ENCODE assay signal across 15 cellular contexts in genomic region chr4:51942833-51943215, GRCh38.
DNase-seq lines count a peak whose midpoint lies in the region; ATAC-seq, FAIRE-seq and TF ChIP-seq lines count a peak whose summit lies in the region.
"Had no signal": no experiment of that assay in that cellular context is flagged by ENCODE, and none has a peak within 500 bp of the region (broad histone marks: within the 10 kb centered on the region; RNA-seq: fewer than 3 reads in every experiment).

No MANE protein-coding gene starts in this region.

- no peak for FAIRE-seq in A549 (lab: Jason Lieb, UNC)
- FAIRE-seq: D721Med, GM19239 had no signal

- TF ChIP-seq EP300 in A549 (IDR thresholded peaks at IDR 0.05) (no peak), SK-N-SH (IDR thresholded peaks at IDR 0.05; ENCODE audit: borderline replicate concordance in 1 of 2, low read depth in 1 of 2, low read length in 1 of 2) (no peak)

- no peaks in the 10 kb centered on the region for H3K79me2 ChIP-seq in SK-N-SH (ENCODE audit: insufficient read depth)

- H3K79me1 ChIP-seq in mesenchymal stem cell (replicated peaks; ENCODE audit: low read length, poor library complexity, severe bottlenecking), result no peaks in the 10 kb centered on the region

- H3K27ac ChIP-seq in A549 (no peak overlapping the region), SK-N-SH (ENCODE audit: low read depth in 2 of 2, low read length in 1 of 2) (peak overlapping the region; percentile 11 to 67; a peak in 1 of 4 replicates), mesenchymal stem cell (ENCODE audit: low read length, poor library complexity, severe bottlenecking) (peak overlapping the region; percentile 63)

- 2% methylated on average over 2 of the region's 2 CpGs for WGBS in A549 (ENCODE audit: missing lambda C conversion rate)
- WGBS in SK-N-SH (ENCODE audit: low lambda C conversion rate), result 14% methylated on average over 2 of the region's 2 CpGs
- no CpG with 5 or more reads among the region's 2 CpGs for WGBS in mesenchymal stem cell

- no peak for TF ChIP-seq CTCF in A549 (IDR thresholded peaks at IDR 0.05)
- TF ChIP-seq CTCF in SK-N-SH (IDR thresholded peaks at IDR 0.05), result no peak

- H3K9me3 ChIP-seq in A549 (no peaks in the 10 kb centered on the region), SK-N-SH (no peaks in the 10 kb centered on the region), mesenchymal stem cell (ENCODE audit: control insufficient read depth, low read length) (no peaks in the 10 kb centered on the region)

- no peak overlapping the region for H2BK15ac ChIP-seq in mesenchymal stem cell (ENCODE audit: low read depth, poor library complexity, severe bottlenecking)

- no peak for TF ChIP-seq RAD21 in A549 (conservative IDR thresholded peaks at IDR 0.05 in 1 of 2, IDR thresholded peaks at IDR 0.05 in 1 of 2)
- TF ChIP-seq RAD21 in SK-N-SH (IDR thresholded peaks at IDR 0.05; ENCODE audit: low read length), result no peak

- no peak overlapping the region for H3K14ac ChIP-seq in mesenchymal stem cell (ENCODE audit: low read length in 2 of 2)

- DNase-seq in A549 (ENCODE audit: low read depth in 1 of 2, low spot score in 1 of 2), result no peak
- peak; percentile 7 for DNase-seq in HT-29 (ENCODE audit: low spot score)
- no peak for DNase-seq in SK-N-SH
- no peak for DNase-seq in mesenchymal stem cell
- no peak for DNase-seq in posterior vena cava (ENCODE audit: low spot score)
- DNase-seq in superior temporal gyrus (ENCODE audit: extremely low spot score), result no peak
- DNase-seq: CD8-positive, alpha-beta T cell; COR-L47; DND-41; GDM1; HCEC 1CT had no signal

- no peak overlapping the region for H2BK5ac ChIP-seq in mesenchymal stem cell (ENCODE audit: low read depth, low read length, poor library complexity, severe bottlenecking)

- H3K4me1 ChIP-seq in A549 (peaks cover 6% of the 10 kb centered on the region; the same call in 1 of the 3 replicates), SK-N-SH (ENCODE audit: control insufficient read depth in 1 of 2, insufficient read depth in 2 of 2, low read depth in 1 of 2, low read length in 1 of 2) (peaks cover 2 to 10% of the 10 kb centered on the region in 2 experiments; a peak in 2 of 4 replicates), mesenchymal stem cell (ENCODE audit: control insufficient read depth, insufficient read depth, low read depth, low read length) (peaks cover 10% of the 10 kb centered on the region)

- no peaks in the 10 kb centered on the region for H3K27me3 ChIP-seq in SK-N-SH (ENCODE audit: insufficient read depth)
- no peaks in the 10 kb centered on the region for H3K27me3 ChIP-seq in mesenchymal stem cell (ENCODE audit: control insufficient read depth in 1 of 2, insufficient read depth in 1 of 2, low read length in 2 of 2)

- H3K9me2 ChIP-seq in SK-N-SH, result no peaks in the 10 kb centered on the region

- no peaks in the 10 kb centered on the region for H4K20me1 ChIP-seq in SK-N-SH (ENCODE audit: insufficient read depth)

- H3K4me2 ChIP-seq in A549, result peak overlapping the region; percentile 34; the same call in 2 of the 3 replicates
- peak overlapping the region; percentile 65 for H3K4me2 ChIP-seq in SK-N-SH
- H3K4me2 ChIP-seq in mesenchymal stem cell (ENCODE audit: low read length, poor library complexity, severe bottlenecking), result no peak overlapping the region

- no peak overlapping the region for H2BK12ac ChIP-seq in mesenchymal stem cell (ENCODE audit: low read length in 2 of 2)

- no peak overlapping the region for H3K23ac ChIP-seq in mesenchymal stem cell (ENCODE audit: low read length in 2 of 2)

- no peak overlapping the region for H4K91ac ChIP-seq in mesenchymal stem cell (ENCODE audit: low read length)

- POLR2A ChIA-PET in A549 (lab: Yijun Ruan, JAX) (no interaction called here), SK-N-SH (lab: Yijun Ruan, JAX) (no interaction called here)

- no peak overlapping the region for H4K8ac ChIP-seq in mesenchymal stem cell (ENCODE audit: low read length)

- H2AFZ ChIP-seq in SK-N-SH (ENCODE audit: low read depth) (peak overlapping the region; percentile 60; the same call in 1 of the 2 replicates), mesenchymal stem cell (ENCODE audit: low read depth, low read length) (no peak overlapping the region)

- TF ChIP-seq POLR2A in A549 (IDR thresholded peaks at IDR 0.05; ENCODE audit: low read length), result no peak

- no peak overlapping the region for H3K4ac ChIP-seq in mesenchymal stem cell (ENCODE audit: low read depth in 1 of 2, low read length in 2 of 2)

- CTCF ChIA-PET in A549 (lab: Yijun Ruan, JAX) (no interaction called here), SK-N-SH (lab: Yijun Ruan, JAX) (no interaction called here)

- ATAC-seq in A549 (no peak), GM21526 (IDR thresholded peaks at IDR 0.05; ENCODE audit: low FRiP score, unreplicated experiment) (no peak), GM19397 (IDR thresholded peaks at IDR 0.05; ENCODE audit: unreplicated experiment) (no peak)
- ATAC-seq: CD8-positive, alpha-beta T cell had no signal

- H3K18ac ChIP-seq in mesenchymal stem cell (ENCODE audit: low read depth in 1 of 2, low read length in 2 of 2), result no peak overlapping the region

- no peak overlapping the region for H2AK5ac ChIP-seq in mesenchymal stem cell (ENCODE audit: low read length, severe bottlenecking)

- H3K4me3 ChIP-seq in A549 (no peak overlapping the region), SK-N-SH (ENCODE audit: low read depth in 2 of 2, low read length in 1 of 2) (peak overlapping the region; percentile 3 to 36; a peak in 3 of 4 replicates), mesenchymal stem cell (ENCODE audit: insufficient read depth in 1 of 2, low read depth in 1 of 2, low read length in 2 of 2) (no peak overlapping the region)

- no peaks in the 10 kb centered on the region for H3F3A ChIP-seq in SK-N-SH (replicated peaks; ENCODE audit: insufficient read depth)

- no peak overlapping the region for H2BK120ac ChIP-seq in mesenchymal stem cell (ENCODE audit: low read depth, low read length)

- H3K9ac ChIP-seq in SK-N-SH (no peak overlapping the region), mesenchymal stem cell (ENCODE audit: low read length) (no peak overlapping the region)

- H3K36me3 ChIP-seq in SK-N-SH (replicated peaks in 1 of 2; ENCODE audit: control insufficient read depth in 1 of 2, insufficient read depth in 2 of 2, low read length in 1 of 2), result no peaks in the 10 kb centered on the region
- no peaks in the 10 kb centered on the region for H3K36me3 ChIP-seq in mesenchymal stem cell (ENCODE audit: control insufficient read depth in 1 of 2, insufficient read depth in 2 of 2, low read depth in 1 of 2, low read length in 2 of 2)

- intact Hi-C loops in posterior vena cava (cut with DNase I), result no loop called here

TF ChIP-seq in A549, 52 proteins besides CTCF, POLR2A, EP300 and RAD21 (continues in another document):
- no peak for TF ChIP-seq MAFK (IDR thresholded peaks at IDR 0.05; ENCODE audit: partially characterized antibody)
- TF ChIP-seq CBX2 (IDR thresholded peaks at IDR 0.05; ENCODE audit: borderline replicate concordance, low read depth), result no peak
- TF ChIP-seq, protein P1, sequence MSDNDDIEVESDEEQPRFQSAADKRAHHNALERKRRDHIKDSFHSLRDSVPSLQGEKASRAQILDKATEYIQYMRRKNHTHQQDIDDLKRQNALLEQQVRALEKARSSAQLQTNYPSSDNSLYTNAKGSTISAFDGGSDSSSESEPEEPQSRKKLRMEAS (IDR thresholded peaks at IDR 0.05), result no peak
- no peak for TF ChIP-seq ZC3H11A (IDR thresholded peaks at IDR 0.05)

TF ChIP-seq in SK-N-SH, 30 proteins besides CTCF, POLR2A, EP300 and RAD21:
- no peak for TF ChIP-seq RFX5 (IDR thresholded peaks at IDR 0.05; ENCODE audit: low read length)
- no peak for TF ChIP-seq SMC3 (IDR thresholded peaks at IDR 0.05; ENCODE audit: low read depth, low read length)
- TF ChIP-seq NRF1 (IDR thresholded peaks at IDR 0.05; ENCODE audit: low read depth, low read length), result no peak
- TF ChIP-seq, protein P2, sequence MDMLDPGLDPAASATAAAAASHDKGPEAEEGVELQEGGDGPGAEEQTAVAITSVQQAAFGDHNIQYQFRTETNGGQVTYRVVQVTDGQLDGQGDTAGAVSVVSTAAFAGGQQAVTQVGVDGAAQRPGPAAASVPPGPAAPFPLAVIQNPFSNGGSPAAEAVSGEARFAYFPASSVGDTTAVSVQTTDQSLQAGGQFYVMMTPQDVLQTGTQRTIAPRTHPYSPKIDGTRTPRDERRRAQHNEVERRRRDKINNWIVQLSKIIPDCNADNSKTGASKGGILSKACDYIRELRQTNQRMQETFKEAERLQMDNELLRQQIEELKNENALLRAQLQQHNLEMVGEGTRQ (IDR thresholded peaks at IDR 0.05; ENCODE audit: borderline replicate concordance, low read depth, low read length), result no peak
- no peak for TF ChIP-seq TEAD4 (IDR thresholded peaks at IDR 0.05; ENCODE audit: borderline replicate concordance, insufficient read depth)

Comparison
In these comparisons a context has a peak if more than half of its experiments do, and no peak if none do; other contexts are left out.
1. H3K27ac ChIP-seq: peak in SK-N-SH (2 of 2) and mesenchymal stem cell (single experiment); none in A549 (0 of 2).
2. H3K4me3 ChIP-seq: peak in SK-N-SH (2 of 2); none in A549 (single experiment) and mesenchymal stem cell (0 of 2).